15 cellular contexts compared by ENCODE assay signal in the genomic region with DNA sequence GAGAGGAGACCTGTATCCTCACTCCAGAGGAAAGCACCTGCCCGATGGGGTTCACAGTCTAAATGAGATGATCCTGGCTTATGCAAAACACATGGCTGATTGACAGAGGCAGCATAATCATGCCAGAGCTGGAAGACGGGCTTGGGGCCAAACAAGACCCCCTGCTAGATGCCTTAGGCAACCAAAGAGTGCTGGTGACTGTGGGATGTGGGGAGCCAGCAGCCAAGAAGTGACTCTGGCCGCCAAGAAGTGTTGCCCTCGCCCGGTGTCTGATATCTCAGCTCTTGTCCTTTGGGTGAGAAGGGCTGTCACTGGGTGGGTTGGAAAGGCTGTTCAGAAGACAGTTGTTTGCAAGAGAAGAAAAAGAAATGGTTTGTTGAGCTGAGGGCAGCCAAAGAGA. TPM values are rescaled to one million over a fixed set of nuclear protein-coding genes. Genes with fewer than 3 reads are reported as not detected.
DNase-seq lines count a peak whose midpoint lies in the region; ATAC-seq and TF ChIP-seq lines count a peak whose summit lies in the region.
"Had no signal": no experiment of that assay in that cellular context is flagged by ENCODE, and none has a peak within 500 bp of the region (broad histone marks: within the 10 kb centered on the region; RNA-seq: fewer than 3 reads in every experiment).

No MANE protein-coding gene starts in this region.

- peaks cover 44 to 55% of the 10 kb centered on the region in 2 donors for H3K4me1 ChIP-seq in gastrocnemius medialis

- no peak overlapping the region for H3K4me3 Mint-ChIP-seq in activated CD4-positive, alpha-beta T cell treated with anti-CD3 and anti-CD28 coated beads, Interleukin-2, amount 10 ng/mL, durations not matched to agents 7 days and 5 days
- H3K4me3 Mint-ChIP-seq in natural killer cell: peak overlapping the region; percentile 8
- H3K4me3 Mint-ChIP-seq in type B pancreatic cell: peak overlapping the region; percentile 5
- H3K4me3 Mint-ChIP-seq: activated T-helper 17 cell treated with anti-CD3 and anti-CD28 coated beads, Interleukin-2, amount 50 U/mL, for 72 hours had no signal

- no peak for DNase-seq in activated CD4-positive, alpha-beta T cell treated with anti-CD3 and anti-CD28 coated beads, Interleukin-2, amount 10 ng/mL, durations not matched to agents 7 days and 5 days
- no peak for DNase-seq in activated CD4-positive, alpha-beta T cell treated with anti-CD3 and anti-CD28 coated beads, Interleukin-2, amount 50 U/mL, for 48 hours
- DNase-seq in natural killer cell (no peak), type B pancreatic cell (ENCODE audit: extremely low spot score, unreplicated experiment) (no peak), gastrocnemius medialis (no peak), SK-N-DZ (ENCODE audit: low spot score) (no peak)
- DNase-seq: hippocampal formation, NCI-H226, SIG-M5 had no signal

- H3K4me1 Mint-ChIP-seq in activated CD4-positive, alpha-beta T cell treated with anti-CD3 and anti-CD28 coated beads, Interleukin-2, amount 10 ng/mL, durations not matched to agents 7 days and 5 days: peaks cover 68% of the 10 kb centered on the region
- peaks cover 71 to 96% of the 10 kb centered on the region in 2 donors for H3K4me1 Mint-ChIP-seq in natural killer cell
- H3K4me1 Mint-ChIP-seq in type B pancreatic cell (ENCODE audit: unreplicated experiment): peaks cover 68% of the 10 kb centered on the region

- peak overlapping the region; percentile 90 for H3K27ac ChIP-seq in angular gyrus (ENCODE audit: low read depth, low read length)
- H3K27ac ChIP-seq in gastrocnemius medialis: peak overlapping the region in 2 of 4 donors; percentile 68 to 74

- in situ Hi-C loops in gastrocnemius medialis (cut with MboI; ENCODE audit: low sequenced_read_pairs in 4 of 4): loop anchor here in 3 of 4 donors (5.0 to 10.0 kb wide), 2 partner anchors 86 to 89 kb away; no protein-coding TSS in a partner anchor

- ATAC-seq in natural killer cell (no peak), gastrocnemius medialis (no peak), GM18520 (IDR thresholded peaks at IDR 0.05; ENCODE audit: unreplicated experiment) (no peak)
- ATAC-seq: activated T-helper 17 cell treated with anti-CD3 and anti-CD28 coated beads, Interleukin-2, amount 50 U/mL, for 72 hours had no signal

- no peak for TF ChIP-seq POLR2A in gastrocnemius medialis (IDR thresholded peaks at IDR 0.05)

- H3K36me3 ChIP-seq in gastrocnemius medialis: peaks cover 0 to 5% of the 10 kb centered on the region in 2 donors
- H3K36me3 ChIP-seq: cardiac muscle cell had no signal

- POLR2A ChIA-PET in activated CD4-positive, alpha-beta T cell treated with anti-CD3 and anti-CD28 coated beads, Interleukin-2, amount 10 ng/mL, durations not matched to agents 7 days and 5 days (lab: Charles Lee): no interaction called here

- H3K4me3 ChIP-seq in gastrocnemius medialis: no peak overlapping the region
- H3K4me3 ChIP-seq: cardiac muscle cell, mucosa of descending colon, skin epidermis had no signal

- H3K27me3 ChIP-seq in gastrocnemius medialis: no peaks in the 10 kb centered on the region
- H3K27me3 ChIP-seq: cardiac muscle cell had no signal

- H3K27ac Mint-ChIP-seq in activated CD4-positive, alpha-beta T cell treated with anti-CD3 and anti-CD28 coated beads, Interleukin-2, amount 10 ng/mL, durations not matched to agents 7 days and 5 days: peak overlapping the region; percentile 39
- H3K27ac Mint-ChIP-seq in natural killer cell (peak overlapping the region in 1 of 2 donors; percentile 70), type B pancreatic cell (peak overlapping the region; percentile 85)
- H3K27ac Mint-ChIP-seq: activated T-helper 17 cell treated with anti-CD3 and anti-CD28 coated beads, Interleukin-2, amount 50 U/mL, for 72 hours had no signal

- no peaks in the 10 kb centered on the region for H3K36me3 Mint-ChIP-seq in activated CD4-positive, alpha-beta T cell treated with anti-CD3 and anti-CD28 coated beads, Interleukin-2, amount 10 ng/mL, durations not matched to agents 7 days and 5 days (ENCODE audit: low read depth)
- H3K36me3 Mint-ChIP-seq in natural killer cell: no peaks in the 10 kb centered on the region
- no peaks in the 10 kb centered on the region for H3K36me3 Mint-ChIP-seq in type B pancreatic cell

- H3K9me3 ChIP-seq in gastrocnemius medialis: no peaks in the 10 kb centered on the region
- H3K9me3 ChIP-seq: mucosa of descending colon had no signal

- intact Hi-C loops in natural killer cell (cut with micrococcal nuclease) (no loop called here), gastrocnemius medialis (cut with DNase I; ENCODE audit: low total_unique reads) (loop anchor here (5.0 to 10.0 kb wide), 2 partner anchors 131 to 216 kb away; partner anchors contain the start of genes HSPA2 and PPP1R36)

- CTCF ChIA-PET in activated CD4-positive, alpha-beta T cell treated with anti-CD3 and anti-CD28 coated beads, Interleukin-2, amount 10 ng/mL, durations not matched to agents 7 days and 5 days (lab: Charles Lee): interaction anchor here (1.3 to 4.3 kb wide), 3 partner anchors 11 to 130 kb away, joined by 4 to 22 read pairs (median 5); no protein-coding TSS in a partner anchor

- no peaks in the 10 kb centered on the region for H3K9me3 Mint-ChIP-seq in activated CD4-positive, alpha-beta T cell treated with anti-CD3 and anti-CD28 coated beads, Interleukin-2, amount 10 ng/mL, durations not matched to agents 7 days and 5 days
- H3K9me3 Mint-ChIP-seq in natural killer cell: no peaks in the 10 kb centered on the region
- H3K9me3 Mint-ChIP-seq in type B pancreatic cell: no peaks in the 10 kb centered on the region
- H3K9me3 Mint-ChIP-seq: activated T-helper 17 cell treated with anti-CD3 and anti-CD28 coated beads, Interleukin-2, amount 50 U/mL, for 72 hours had no signal

- TF ChIP-seq CTCF in natural killer cell (IDR thresholded peaks at IDR 0.05) (no peak), type B pancreatic cell (conservative IDR thresholded peaks at IDR 0.05) (no peak), gastrocnemius medialis (IDR thresholded peaks at IDR 0.05 in 4 of 5, conservative IDR thresholded peaks at IDR 0.05 in 1 of 5) (no peak)

- peaks cover 14% of the 10 kb centered on the region for H3K27me3 Mint-ChIP-seq in activated CD4-positive, alpha-beta T cell treated with anti-CD3 and anti-CD28 coated beads, Interleukin-2, amount 10 ng/mL, durations not matched to agents 7 days and 5 days
- H3K27me3 Mint-ChIP-seq in natural killer cell (ENCODE audit: low read depth in 2 of 2) (peaks cover 0 to 12% of the 10 kb centered on the region in 2 donors), type B pancreatic cell (no peaks in the 10 kb centered on the region)
- H3K27me3 Mint-ChIP-seq: activated T-helper 17 cell treated with anti-CD3 and anti-CD28 coated beads, Interleukin-2, amount 50 U/mL, for 72 hours had no signal

RNA-seq across cellular contexts. Expression of gene PLEKHG3, which starts 56.7 kb away (rescaled TPM):
- 10 to 100 TPM; 36.0 to 39.5 TPM for total RNA-seq in activated CD4-positive, alpha-beta T cell treated with anti-CD3 and anti-CD28 coated beads, Interleukin-2, amount 10 ng/mL, durations not matched to agents 7 days and 5 days
- total RNA-seq in natural killer cell (100 to 1,000 TPM; 184 to 285 (median 225) TPM), type B pancreatic cell (ENCODE audit: low replicate concordance) (64.7 and 83.9 TPM in 2 replicates), gastrocnemius medialis (10 to 100 TPM in 3 of 4 donors, 1 to 10 TPM in 1; 8.8 to 18.8 (median 14.5) TPM)
- 10.4 and 13.9 TPM in 2 replicates for polyA plus RNA-seq in SK-N-DZ (2014; cell fraction: cytosol; rRNA removed)
- polyA plus RNA-seq in SK-N-DZ (2014; cell fraction: nucleus; rRNA removed): 24.4 TPM in 2 replicates
